ENCODE assay signal across 1 cellular context in genomic region chr2:176464886-176465564, GRCh38.
TF ChIP-seq lines count a peak whose summit lies in the region.

No MANE protein-coding gene starts in this region.

TF ChIP-seq in HCT116, 20 proteins besides CTCF, POLR2A, EP300 and RAD21 (continued from another document):
- TF ChIP-seq, protein P1, sequence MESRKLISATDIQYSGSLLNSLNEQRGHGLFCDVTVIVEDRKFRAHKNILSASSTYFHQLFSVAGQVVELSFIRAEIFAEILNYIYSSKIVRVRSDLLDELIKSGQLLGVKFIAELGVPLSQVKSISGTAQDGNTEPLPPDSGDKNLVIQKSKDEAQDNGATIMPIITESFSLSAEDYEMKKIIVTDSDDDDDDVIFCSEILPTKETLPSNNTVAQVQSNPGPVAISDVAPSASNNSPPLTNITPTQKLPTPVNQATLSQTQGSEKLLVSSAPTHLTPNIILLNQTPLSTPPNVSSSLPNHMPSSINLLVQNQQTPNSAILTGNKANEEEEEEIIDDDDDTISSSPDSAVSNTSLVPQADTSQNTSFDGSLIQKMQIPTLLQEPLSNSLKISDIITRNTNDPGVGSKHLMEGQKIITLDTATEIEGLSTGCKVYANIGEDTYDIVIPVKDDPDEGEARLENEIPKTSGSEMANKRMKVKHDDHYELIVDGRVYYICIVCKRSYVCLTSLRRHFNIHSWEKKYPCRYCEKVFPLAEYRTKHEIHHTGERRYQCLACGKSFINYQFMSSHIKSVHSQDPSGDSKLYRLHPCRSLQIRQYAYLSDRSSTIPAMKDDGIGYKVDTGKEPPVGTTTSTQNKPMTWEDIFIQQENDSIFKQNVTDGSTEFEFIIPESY (IDR thresholded peaks at IDR 0.05; ENCODE audit: extremely low read depth, insufficient replicate concordance, low read length): no peak
- TF ChIP-seq EZH2phosphoT487 (IDR thresholded peaks at IDR 0.05; ENCODE audit: borderline replicate concordance): no peak
- TF ChIP-seq REST (IDR thresholded peaks at IDR 0.05; ENCODE audit: low read depth): no peak
- TF ChIP-seq ATF3 (IDR thresholded peaks at IDR 0.05): no peak
TF ChIP-seq in HCT116: peak in this region for 0.
